Comparison of ENCODE assay signal across 13 cellular contexts in the genomic region with DNA sequence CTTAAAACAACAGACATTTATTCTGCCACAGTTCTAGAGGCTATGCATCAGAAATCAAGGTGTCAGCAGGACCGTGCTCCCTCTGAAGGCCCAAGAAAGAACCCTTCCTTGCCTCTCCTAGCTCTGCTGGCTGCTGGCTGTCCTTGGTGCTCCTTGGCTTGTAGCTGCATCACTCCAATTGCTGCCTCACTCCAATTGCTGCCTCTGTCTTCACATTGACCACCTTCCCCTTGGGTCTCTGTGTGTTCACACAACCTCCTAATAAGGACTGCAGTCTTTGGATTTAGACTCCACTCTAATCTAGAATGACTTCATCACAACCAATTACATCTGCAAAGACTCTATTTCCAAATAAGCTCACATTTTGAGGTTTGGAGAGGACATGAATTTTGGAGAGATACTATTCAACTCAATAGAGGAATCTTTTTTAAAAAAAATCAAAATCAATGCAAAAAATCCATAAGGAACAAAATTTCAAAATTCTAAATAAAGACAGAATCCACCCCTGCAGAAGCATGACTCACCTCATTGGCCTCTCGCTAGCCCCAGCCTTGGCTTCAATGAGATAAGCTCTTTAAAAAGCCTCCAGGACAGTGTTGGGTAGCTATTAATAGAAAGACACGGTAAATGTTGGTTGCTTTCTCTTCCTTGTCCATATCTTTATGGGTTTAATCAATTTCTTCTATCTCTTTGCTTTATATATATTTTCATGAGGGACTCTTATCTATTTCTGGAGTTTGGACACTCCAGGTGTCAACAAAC.
DNase-seq lines count a peak whose midpoint lies in the region; ATAC-seq, FAIRE-seq and TF ChIP-seq lines count a peak whose summit lies in the region.
"Had no signal": no experiment of that assay in that cellular context is flagged by ENCODE, and none has a peak within 500 bp of the region (broad histone marks: within the 10 kb centered on the region; RNA-seq: fewer than 3 reads in every experiment).

No MANE protein-coding gene starts in this region.

- intact Hi-C loops in MCF 10A (cut with micrococcal nuclease) = no loop called here
- intact Hi-C loops in mammary epithelial cell (cut with micrococcal nuclease) = no loop called here
- intact Hi-C loops in thyroid gland (cut with DNase I) = no loop called here

- DNase-seq in MCF 10A (ENCODE audit: unreplicated experiment) (peak; percentile 42), mammary epithelial cell (no peak), astrocyte of the hippocampus (ENCODE audit: low read depth, low spot score) (peak; percentile 41), right atrium auricular region (ENCODE audit: low spot score) (no peak), thyroid gland (peak in 1 of 2 donors; percentile 27), NCI-H187 treated with DMSO at 0.1 percent for 48 hours (lab: John Stamatoyannopoulos, UW) (no peak), GM12892 (ENCODE audit: insufficient read length) (no peak)
- DNase-seq: activated CD8-positive, alpha-beta T cell treated with anti-CD3 and anti-CD28 coated beads for 36 hours; activated naive CD4-positive, alpha-beta T cell treated with Interleukin-2 at 50 U/mL for 16 hours had no signal

- no peak overlapping the region for H3K9ac ChIP-seq in mammary epithelial cell (ENCODE audit: insufficient read depth, low read length)

- no peaks in the 10 kb centered on the region for H3K9me3 ChIP-seq in mammary epithelial cell (replicated peaks; ENCODE audit: insufficient read depth, low read length)
- H3K9me3 ChIP-seq in right atrium auricular region = no peaks in the 10 kb centered on the region
- no peaks in the 10 kb centered on the region for H3K9me3 ChIP-seq in thyroid gland

- peaks cover 6% of the 10 kb centered on the region for H3K36me3 Mint-ChIP-seq in MCF 10A (ENCODE audit: insufficient read depth, unreplicated experiment)

- no peak overlapping the region for H3K4me2 ChIP-seq in mammary epithelial cell (ENCODE audit: insufficient read depth, low read depth, low read length)

- BruUV-seq in MCF 10A (replicated peaks; lab: Mats Ljungman, UMichigan) = no TSS peak
- BruUV-seq in mammary epithelial cell (replicated peaks; lab: Mats Ljungman, UMichigan) = no TSS peak

- H4K20me1 ChIP-seq in mammary epithelial cell (ENCODE audit: insufficient read depth, low read length) = no peaks in the 10 kb centered on the region

- no peaks in the 10 kb centered on the region for H3K79me2 ChIP-seq in mammary epithelial cell (ENCODE audit: insufficient read depth, low read length)

- H3K4me3 Mint-ChIP-seq in MCF 10A (ENCODE audit: unreplicated experiment) = no peak overlapping the region
- H3K4me3 Mint-ChIP-seq: activated CD8-positive, alpha-beta T cell treated with anti-CD3 and anti-CD28 coated beads for 36 hours; T-helper 2 cell treated with Interferon-gamma antibody and Interleukin-4, amounts not matched to agents 5 μg/mL and 100 μg/mL, for 36 hours had no signal

- H3K4me3 ChIP-seq in mammary epithelial cell (replicated peaks in 1 of 3; ENCODE audit: insufficient read depth in 1 of 3, low read depth in 2 of 3, low read length in 3 of 3) (no peak overlapping the region), right atrium auricular region (peak overlapping the region in 1 of 2 donors; percentile 16), thyroid gland (replicated peaks in 1 of 3) (no peak overlapping the region)

- H3K4me1 ChIP-seq in mammary epithelial cell (ENCODE audit: insufficient read depth, low read length) = no peaks in the 10 kb centered on the region
- peaks cover 0 to 15% of the 10 kb centered on the region in 2 donors for H3K4me1 ChIP-seq in right atrium auricular region
- H3K4me1 ChIP-seq in thyroid gland = peaks cover 24 to 28% of the 10 kb centered on the region in 2 donors

- peaks cover 8% of the 10 kb centered on the region for H3K9me3 Mint-ChIP-seq in MCF 10A (ENCODE audit: unreplicated experiment)
- H3K9me3 Mint-ChIP-seq: activated CD8-positive, alpha-beta T cell treated with anti-CD3 and anti-CD28 coated beads for 36 hours; T-helper 2 cell treated with Interferon-gamma antibody and Interleukin-4, amounts not matched to agents 5 μg/mL and 100 μg/mL, for 36 hours had no signal

- no peak overlapping the region for H3K27ac ChIP-seq in mammary epithelial cell (ENCODE audit: insufficient read depth, low read depth, low read length)
- H3K27ac ChIP-seq in right atrium auricular region = peak overlapping the region; percentile 46 to 89
- H3K27ac ChIP-seq in thyroid gland = peak overlapping the region; percentile 69 to 77 (median 75)

- FAIRE-seq in GM12892 (lab: Jason Lieb, UNC) = no peak
- FAIRE-seq: A204.1, frontal cortex had no signal

- H3K4me1 Mint-ChIP-seq in MCF 10A (ENCODE audit: insufficient read depth, unreplicated experiment) = peaks cover 14% of the 10 kb centered on the region

- TF ChIP-seq CTCF in MCF 10A (IDR thresholded peaks at IDR 0.05; ENCODE audit: unreplicated experiment) (no peak), mammary epithelial cell (conservative IDR thresholded peaks at IDR 0.05 in 1 of 2, IDR thresholded peaks at IDR 0.05 in 1 of 2; ENCODE audit: extremely low read depth in 1 of 2, insufficient read depth in 1 of 2, low read depth in 1 of 2, low read length in 2 of 2) (no peak), right atrium auricular region (IDR thresholded peaks at IDR 0.05) (no peak), thyroid gland (IDR thresholded peaks at IDR 0.05) (no peak)

- WGBS in mammary epithelial cell (ENCODE audit: low coverage, missing lambda C conversion rate) = 9% methylated on average over 3 of the region's 3 CpGs
- WGBS in thyroid gland, 2 donors = 50 to 68% methylated on average over 3 of the region's 3 CpGs

- POLR2A ChIA-PET in MCF 10A (lab: Yijun Ruan, JAX) = no interaction called here

- in situ Hi-C loops in mammary epithelial cell (cut with MboI; ENCODE audit: low sequenced_read_pairs in 2 of 2) = no loop called here

- H3K36me3 ChIP-seq in mammary epithelial cell (ENCODE audit: insufficient read depth, low read length) (no peaks in the 10 kb centered on the region), right atrium auricular region (no peaks in the 10 kb centered on the region), thyroid gland (no peaks in the 10 kb centered on the region)

- H3K27me3 ChIP-seq in mammary epithelial cell (ENCODE audit: insufficient read depth, low read length) (no peaks in the 10 kb centered on the region), right atrium auricular region (no peaks in the 10 kb centered on the region), thyroid gland (no peaks in the 10 kb centered on the region)

- CTCF ChIA-PET in MCF 10A (lab: Yijun Ruan, JAX) (interaction anchor here (0.6 kb wide), 2 partner anchors 12 to 60 kb away, joined by 3 to 4 read pairs; no protein-coding TSS in a partner anchor), mammary epithelial cell (lab: Charles Lee; ENCODE audit: low non-redundant PET) (no interaction called here)

- ATAC-seq in GM19328 (IDR thresholded peaks at IDR 0.05; ENCODE audit: unreplicated experiment) = no peak
- ATAC-seq: activated CD8-positive, alpha-beta T cell treated with anti-CD3 and anti-CD28 coated beads for 36 hours had no signal

- no peak overlapping the region for H3K27ac Mint-ChIP-seq in MCF 10A (ENCODE audit: low read depth, unreplicated experiment)
- H3K27ac Mint-ChIP-seq: activated CD8-positive, alpha-beta T cell treated with anti-CD3 and anti-CD28 coated beads for 36 hours; T-helper 2 cell treated with Interferon-gamma antibody and Interleukin-4, amounts not matched to agents 5 μg/mL and 100 μg/mL, for 36 hours had no signal

- H2AFZ ChIP-seq in mammary epithelial cell (ENCODE audit: low read depth, low read length) = no peak overlapping the region

- dilution Hi-C loops in mammary epithelial cell (cut with HindIII; ENCODE audit: low sequenced_read_pairs) = no loop called here

- no peaks in the 10 kb centered on the region for H3K27me3 Mint-ChIP-seq in MCF 10A (ENCODE audit: insufficient read depth, unreplicated experiment)

- TF ChIP-seq POLR2A in thyroid gland (IDR thresholded peaks at IDR 0.05) (no peak), GM12892 (IDR thresholded peaks at IDR 0.05; ENCODE audit: low read depth, low read length) (no peak)

Comparison
In these comparisons a context has a peak if more than half of its experiments do, and no peak if none do; other contexts are left out.
1. DNase-seq: peak in MCF 10A (single experiment) and astrocyte of the hippocampus (single experiment); none in mammary epithelial cell (single experiment), right atrium auricular region (single experiment), NCI-H187 treated with DMSO at 0.1 percent for 48 hours (single experiment) and GM12892 (single experiment).